In genomic region chr20:53582574-53583351, GRCh38 we compare ENCODE assay signal across 8 cellular contexts. TPM values are rescaled to one million over a fixed set of nuclear protein-coding genes. Genes with fewer than 3 reads are reported as not detected.
A peak's percentile ranks its signal among the peaks of the same experiment; 100 is the strongest.
DNase-seq lines count a peak whose midpoint lies in the region; ATAC-seq, FAIRE-seq and TF ChIP-seq lines count a peak whose summit lies in the region.

No MANE protein-coding gene starts in this region.

- no peak for FAIRE-seq in H54 (lab: Jason Lieb, UNC)

- TF ChIP-seq POLR2A in H54 (IDR thresholded peaks at IDR 0.05; ENCODE audit: low read depth, low read length) (no peak), tibial nerve (IDR thresholded peaks at IDR 0.05) (no peak)

- no peaks in the 10 kb centered on the region for H3K27me3 ChIP-seq in RWPE2 (ENCODE audit: insufficient read depth, poor library complexity, severe bottlenecking)
- H3K27me3 ChIP-seq in mammary epithelial cell (ENCODE audit: insufficient read depth, low read length), result no peaks in the 10 kb centered on the region
- no peaks in the 10 kb centered on the region for H3K27me3 ChIP-seq in mesenchymal stem cell (ENCODE audit: control insufficient read depth in 1 of 2, insufficient read depth in 1 of 2, low read length in 2 of 2)
- no peaks in the 10 kb centered on the region for H3K27me3 ChIP-seq in tibial nerve

- intact Hi-C loops in mammary epithelial cell (cut with micrococcal nuclease), result no loop called here

- H3K4me1 ChIP-seq in RWPE2 (ENCODE audit: insufficient read depth, poor library complexity, severe bottlenecking) (peaks cover 77% of the 10 kb centered on the region), mammary epithelial cell (ENCODE audit: insufficient read depth, low read length) (peaks cover 41% of the 10 kb centered on the region), mesenchymal stem cell (ENCODE audit: control insufficient read depth, insufficient read depth, low read depth, low read length) (peaks cover 2% of the 10 kb centered on the region), tibial nerve (peaks cover 3 to 90% (median 62%) of the 10 kb centered on the region in 4 donors)

- peak overlapping the region in 1 of 2 experiments; percentile 41 for H2BK12ac ChIP-seq in mesenchymal stem cell (ENCODE audit: low read length in 2 of 2)

- dilution Hi-C loops in mammary epithelial cell (cut with HindIII; ENCODE audit: low sequenced_read_pairs), result loop anchor here (10.0 to 25.0 kb wide), 2 partner anchors 180 to 322 kb away; no protein-coding TSS in a partner anchor

- no peak overlapping the region for H3K18ac ChIP-seq in mesenchymal stem cell (ENCODE audit: low read depth in 1 of 2, low read length in 2 of 2)

- no peak overlapping the region for H4K91ac ChIP-seq in mesenchymal stem cell (ENCODE audit: low read length)

- H3K9ac ChIP-seq in mammary epithelial cell (ENCODE audit: insufficient read depth, low read length), result peak overlapping the region; percentile 65
- peak overlapping the region; percentile 71 for H3K9ac ChIP-seq in mesenchymal stem cell (ENCODE audit: low read length)

- peaks cover 93% of the 10 kb centered on the region for H3K79me2 ChIP-seq in mammary epithelial cell (ENCODE audit: insufficient read depth, low read length)

- H3K9me3 ChIP-seq in RWPE2 (ENCODE audit: severe bottlenecking) (no peaks in the 10 kb centered on the region), mammary epithelial cell (replicated peaks; ENCODE audit: insufficient read depth, low read length) (no peaks in the 10 kb centered on the region), mesenchymal stem cell (ENCODE audit: control insufficient read depth, low read length) (no peaks in the 10 kb centered on the region), tibial nerve (no peaks in the 10 kb centered on the region)

- H3K27ac ChIP-seq in RWPE2 (ENCODE audit: poor library complexity, severe bottlenecking), result peak overlapping the region; percentile 83
- peak overlapping the region; percentile 86 for H3K27ac ChIP-seq in mammary epithelial cell (ENCODE audit: insufficient read depth, low read depth, low read length)
- peak overlapping the region; percentile 50 for H3K27ac ChIP-seq in mesenchymal stem cell (ENCODE audit: low read length, poor library complexity, severe bottlenecking)
- H3K27ac ChIP-seq in tibial nerve, result peak overlapping the region; percentile 50 to 84 (median 83)

- H3K4me3 ChIP-seq in RWPE2 (ENCODE audit: severe bottlenecking) (no peak overlapping the region), mammary epithelial cell (replicated peaks in 1 of 3; ENCODE audit: insufficient read depth in 1 of 3, low read depth in 2 of 3, low read length in 3 of 3) (no peak overlapping the region), mesenchymal stem cell (ENCODE audit: insufficient read depth in 1 of 2, low read depth in 1 of 2, low read length in 2 of 2) (peak overlapping the region in 1 of 2 experiments; percentile 46), tibial nerve (peak overlapping the region in 1 of 4 donors; percentile 4)

- WGBS in mammary epithelial cell (ENCODE audit: low coverage, missing lambda C conversion rate), result 49% methylated on average over 13 of the region's 13 CpGs
- 79% methylated on average over 7 of the region's 13 CpGs for WGBS in mesenchymal stem cell
- 37 to 41% methylated on average over 13 of the region's 13 CpGs for WGBS in tibial nerve, 2 donors

- H4K20me1 ChIP-seq in mammary epithelial cell (ENCODE audit: insufficient read depth, low read length), result no peaks in the 10 kb centered on the region

- peak overlapping the region; percentile 19 for H4K8ac ChIP-seq in mesenchymal stem cell (ENCODE audit: low read length)

- DNase-seq in H54 (ENCODE audit: insufficient read length, low spot score) (peak; percentile 33), RWPE2 (ENCODE audit: low spot score) (peak; percentile 92), mammary epithelial cell (peak; percentile 98), mesenchymal stem cell (peak; percentile 98), tibial nerve (ENCODE audit: low spot score in 2 of 2) (no peak), COLO668 (lab: John Stamatoyannopoulos, UW; ENCODE audit: unreplicated experiment) (no peak)

- H2BK15ac ChIP-seq in mesenchymal stem cell (ENCODE audit: low read depth, poor library complexity, severe bottlenecking), result no peak overlapping the region

- TSS peak; percentile 19 for BruUV-seq in mammary epithelial cell (replicated peaks; lab: Mats Ljungman, UMichigan)

- H3K23ac ChIP-seq in mesenchymal stem cell (ENCODE audit: low read length in 2 of 2), result no peak overlapping the region

- peak; percentile 85 for ATAC-seq in RWPE2 (ENCODE audit: low read depth)
- no peak for ATAC-seq in HG03571 (IDR thresholded peaks at IDR 0.05; ENCODE audit: unreplicated experiment)
- ATAC-seq in GM21717 (IDR thresholded peaks at IDR 0.05; ENCODE audit: unreplicated experiment), result no peak

- H2AFZ ChIP-seq in mammary epithelial cell (ENCODE audit: low read depth, low read length), result no peak overlapping the region
- no peak overlapping the region for H2AFZ ChIP-seq in mesenchymal stem cell (ENCODE audit: low read depth, low read length)

- TF ChIP-seq EP300 in tibial nerve (IDR thresholded peaks at IDR 0.05), result peak in 1 of 2 donors; percentile 86

- H2AK5ac ChIP-seq in mesenchymal stem cell (ENCODE audit: low read length, severe bottlenecking), result no peak overlapping the region

- peaks cover 61% of the 10 kb centered on the region for H3K36me3 ChIP-seq in RWPE2 (ENCODE audit: low read depth)
- H3K36me3 ChIP-seq in mammary epithelial cell (ENCODE audit: insufficient read depth, low read length), result peaks cover 29% of the 10 kb centered on the region
- peaks cover 23 to 51% of the 10 kb centered on the region in 2 experiments for H3K36me3 ChIP-seq in mesenchymal stem cell (ENCODE audit: control insufficient read depth in 1 of 2, insufficient read depth in 2 of 2, low read depth in 1 of 2, low read length in 2 of 2)
- H3K36me3 ChIP-seq in tibial nerve, result peaks cover 0 to 27% (median 11%) of the 10 kb centered on the region in 3 donors

- no peak overlapping the region for H2BK120ac ChIP-seq in mesenchymal stem cell (ENCODE audit: low read depth, low read length)

- no peak overlapping the region for H3K4ac ChIP-seq in mesenchymal stem cell (ENCODE audit: low read depth in 1 of 2, low read length in 2 of 2)

- H3K14ac ChIP-seq in mesenchymal stem cell (ENCODE audit: low read length in 2 of 2), result no peak overlapping the region

- CTCF ChIA-PET in mammary epithelial cell (lab: Charles Lee; ENCODE audit: low non-redundant PET), result interaction anchor here (0.5 kb wide), 1 partner anchor 156 kb away, joined by 5 read pairs; no protein-coding TSS in a partner anchor

- in situ Hi-C loops in mammary epithelial cell (cut with MboI; ENCODE audit: low sequenced_read_pairs in 2 of 2), result loop anchor here in 1 of 2 donors (25.0 kb wide), 1 partner anchor 605 kb away; no protein-coding TSS in a partner anchor

- TF ChIP-seq CTCF in RWPE2 (IDR thresholded peaks at IDR 0.05; ENCODE audit: poor library complexity, severe bottlenecking), result no peak
- TF ChIP-seq CTCF in mammary epithelial cell (conservative IDR thresholded peaks at IDR 0.05 in 1 of 2, IDR thresholded peaks at IDR 0.05 in 1 of 2; ENCODE audit: extremely low read depth in 1 of 2, insufficient read depth in 1 of 2, low read depth in 1 of 2, low read length in 2 of 2), result no peak
- no peak for TF ChIP-seq CTCF in tibial nerve (IDR thresholded peaks at IDR 0.05)

- H3K79me1 ChIP-seq in mesenchymal stem cell (replicated peaks; ENCODE audit: low read length, poor library complexity, severe bottlenecking), result no peaks in the 10 kb centered on the region

- no peak overlapping the region for H2BK5ac ChIP-seq in mesenchymal stem cell (ENCODE audit: low read depth, low read length, poor library complexity, severe bottlenecking)

- H3K4me2 ChIP-seq in mammary epithelial cell (ENCODE audit: insufficient read depth, low read depth, low read length) (peak overlapping the region; percentile 62), mesenchymal stem cell (ENCODE audit: low read length, poor library complexity, severe bottlenecking) (no peak overlapping the region)

RNA-seq across cellular contexts. Expression of gene ZNF217, which starts 10.9 kb away (rescaled TPM):
- total RNA-seq in mammary epithelial cell, result 10 to 100 TPM; 30.8 to 39.8 TPM
- polyA plus RNA-seq in mammary epithelial cell, result 8.7 TPM
- polyA minus RNA-seq in mammary epithelial cell, result 63.7 TPM
- 15.7 TPM for polyA plus RNA-seq in mesenchymal stem cell (2013, experiment 1 of 2)
- 16.6 TPM for polyA plus RNA-seq in mesenchymal stem cell (2013, experiment 2 of 2)
- total RNA-seq in tibial nerve, result 10 to 100 TPM; 21.4 to 24.3 (median 23.1) TPM

Comparison
In these comparisons a context has a peak if more than half of its experiments do, and no peak if none do; other contexts are left out.
1. DNase-seq: peak in H54 (single experiment), RWPE2 (single experiment), mammary epithelial cell (single experiment) and mesenchymal stem cell (single experiment); none in tibial nerve (0 of 2) and COLO668 (single experiment).
2. Peak in every context shown above with its lines, with median percentiles within 50 percentile points of each other: H3K27ac ChIP-seq.